Comparison of ENCODE assay signal across 18 cellular contexts in the genomic region with DNA sequence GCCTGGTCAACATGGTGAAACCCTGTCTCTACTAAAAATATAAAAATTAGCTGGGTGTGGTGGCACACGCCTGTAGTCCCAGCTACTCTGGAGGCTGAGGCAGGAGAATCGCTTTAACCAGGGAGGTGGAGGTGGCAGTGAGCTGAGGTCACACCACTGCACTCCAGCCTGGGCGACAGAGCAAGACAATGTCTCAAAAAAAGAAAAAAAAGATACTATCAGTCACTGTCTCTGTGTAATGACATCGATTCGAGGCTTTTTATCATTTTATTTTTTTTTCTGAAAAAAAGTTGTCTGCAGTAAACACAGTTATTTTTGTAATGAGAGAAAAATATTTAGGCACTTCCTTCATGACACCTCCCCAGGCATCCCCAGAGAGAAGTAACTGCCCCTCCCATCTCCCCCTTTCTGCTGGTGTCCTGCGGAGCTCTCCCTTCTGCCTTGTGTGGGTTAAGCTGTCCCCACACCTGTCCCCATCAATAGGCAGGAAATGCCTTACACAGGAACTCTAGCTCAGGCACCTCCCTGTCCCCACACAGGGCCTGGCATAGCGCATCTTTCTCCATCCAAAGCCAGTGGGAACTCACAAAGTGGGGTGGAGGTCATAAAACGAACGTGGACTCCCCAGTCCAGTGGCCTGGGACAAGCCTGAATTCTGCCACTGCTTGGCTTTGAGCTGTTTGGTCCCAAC.
DNase-seq lines count a peak whose midpoint lies in the region; ATAC-seq and TF ChIP-seq lines count a peak whose summit lies in the region.
"Had no signal": no experiment of that assay in that cellular context is flagged by ENCODE, and none has a peak within 500 bp of the region (broad histone marks: within the 10 kb centered on the region; RNA-seq: fewer than 3 reads in every experiment).

No MANE protein-coding gene starts in this region.

- H3K4me1 Mint-ChIP-seq in activated CD4-positive, alpha-beta T cell treated with anti-CD3 and anti-CD28 coated beads, Interleukin-2, amount 10 ng/mL, durations not matched to agents 7 days and 5 days = peaks cover 71% of the 10 kb centered on the region
- H3K4me1 Mint-ChIP-seq in activated T-helper 1 cell treated with anti-CD3 and anti-CD28 coated beads, Interleukin-12 subunit alpha, Interleukin-12 subunit beta, Interleukin-2, Interleukin-4 antibody, amounts not matched to agents 30 ng/mL and 10 ng/mL and 1 ng/mL, durations not matched to agents 14 hours and 24 hours and 36 hours (ENCODE audit: low read depth) = peaks cover 80% of the 10 kb centered on the region
- H3K4me1 Mint-ChIP-seq in natural killer cell = peaks cover 57 to 65% of the 10 kb centered on the region in 2 donors

- POLR2A ChIA-PET in activated CD4-positive, alpha-beta T cell treated with anti-CD3 and anti-CD28 coated beads, Interleukin-2, amount 10 ng/mL, durations not matched to agents 7 days and 5 days (lab: Charles Lee) = no interaction called here

- H3K36me3 ChIP-seq in KMS-11 (ENCODE audit: insufficient read depth) (no peaks in the 10 kb centered on the region), BE2C (no peaks in the 10 kb centered on the region)
- H3K36me3 ChIP-seq: suprapubic skin had no signal

- TF ChIP-seq CTCF in KMS-11 (conservative IDR thresholded peaks at IDR 0.05; ENCODE audit: low read depth, low read length) (no peak), natural killer cell (IDR thresholded peaks at IDR 0.05) (no peak), BE2C (IDR thresholded peaks at IDR 0.05; ENCODE audit: low read depth, low read length) (no peak)

- intact Hi-C loops in activated T-helper 1 cell treated with anti-CD3 and anti-CD28 coated beads, Interleukin-12 subunit alpha, Interleukin-12 subunit beta, Interleukin-2, Interleukin-4 antibody, amounts not matched to agents 30 ng/mL and 10 ng/mL and 1 ng/mL, durations not matched to agents 14 hours and 24 hours and 36 hours (cut with micrococcal nuclease) = loop anchor here (2.0 kb wide), 2 partner anchors 35 to 145 kb away; no protein-coding TSS in a partner anchor
- intact Hi-C loops in natural killer cell (cut with micrococcal nuclease) = loop anchor here (1.0 to 2.0 kb wide), 3 partner anchors 64 to 167 kb away; no protein-coding TSS in a partner anchor

- no peaks in the 10 kb centered on the region for H3K79me2 ChIP-seq in KMS-11 (ENCODE audit: insufficient read depth, low read depth)

- peaks cover 12% of the 10 kb centered on the region for H3K27me3 Mint-ChIP-seq in activated CD4-positive, alpha-beta T cell treated with anti-CD3 and anti-CD28 coated beads, Interleukin-2, amount 10 ng/mL, durations not matched to agents 7 days and 5 days
- peaks cover 6% of the 10 kb centered on the region for H3K27me3 Mint-ChIP-seq in activated T-helper 1 cell treated with anti-CD3 and anti-CD28 coated beads, Interleukin-12 subunit alpha, Interleukin-12 subunit beta, Interleukin-2, Interleukin-4 antibody, amounts not matched to agents 30 ng/mL and 10 ng/mL and 1 ng/mL, durations not matched to agents 14 hours and 24 hours and 36 hours (ENCODE audit: insufficient read depth)
- H3K27me3 Mint-ChIP-seq in natural killer cell (ENCODE audit: low read depth in 2 of 2) = peaks cover 31 to 45% of the 10 kb centered on the region in 2 donors

- no peaks in the 10 kb centered on the region for H3K9me3 ChIP-seq in BE2C
- H3K9me3 ChIP-seq: suprapubic skin had no signal

- peak overlapping the region; percentile 52 for H3K4me3 Mint-ChIP-seq in activated CD4-positive, alpha-beta T cell treated with anti-CD3 and anti-CD28 coated beads, Interleukin-2, amount 10 ng/mL, durations not matched to agents 7 days and 5 days
- H3K4me3 Mint-ChIP-seq in activated T-helper 1 cell treated with anti-CD3 and anti-CD28 coated beads, Interleukin-12 subunit alpha, Interleukin-12 subunit beta, Interleukin-2, Interleukin-4 antibody, amounts not matched to agents 30 ng/mL and 10 ng/mL and 1 ng/mL, durations not matched to agents 14 hours and 24 hours and 36 hours = peak overlapping the region; percentile 48
- H3K4me3 Mint-ChIP-seq in natural killer cell = peak overlapping the region; percentile 78

- no peak overlapping the region for H3K27ac ChIP-seq in KMS-11
- H3K27ac ChIP-seq: suprapubic skin had no signal

- H3K36me3 Mint-ChIP-seq in activated CD4-positive, alpha-beta T cell treated with anti-CD3 and anti-CD28 coated beads, Interleukin-2, amount 10 ng/mL, durations not matched to agents 7 days and 5 days (ENCODE audit: low read depth) = peaks cover 12% of the 10 kb centered on the region
- no peaks in the 10 kb centered on the region for H3K36me3 Mint-ChIP-seq in activated T-helper 1 cell treated with anti-CD3 and anti-CD28 coated beads, Interleukin-12 subunit alpha, Interleukin-12 subunit beta, Interleukin-2, Interleukin-4 antibody, amounts not matched to agents 30 ng/mL and 10 ng/mL and 1 ng/mL, durations not matched to agents 14 hours and 24 hours and 36 hours (ENCODE audit: low read depth)
- no peaks in the 10 kb centered on the region for H3K36me3 Mint-ChIP-seq in natural killer cell

- no peaks in the 10 kb centered on the region for H4K20me1 ChIP-seq in KMS-11 (ENCODE audit: insufficient read depth)

- H3K27ac Mint-ChIP-seq in activated CD4-positive, alpha-beta T cell treated with anti-CD3 and anti-CD28 coated beads, Interleukin-2, amount 10 ng/mL, durations not matched to agents 7 days and 5 days = peak overlapping the region; percentile 89
- H3K27ac Mint-ChIP-seq in activated T-helper 1 cell treated with anti-CD3 and anti-CD28 coated beads, Interleukin-12 subunit alpha, Interleukin-12 subunit beta, Interleukin-2, Interleukin-4 antibody, amounts not matched to agents 30 ng/mL and 10 ng/mL and 1 ng/mL, durations not matched to agents 14 hours and 24 hours and 36 hours = no peak overlapping the region
- H3K27ac Mint-ChIP-seq in natural killer cell = peak overlapping the region; percentile 75 to 84

- TF ChIP-seq POLR2A in erythroblast (IDR thresholded peaks at IDR 0.05; ENCODE audit: low read length) = no peak

- ATAC-seq in natural killer cell = peak; percentile 29 to 51 (median 33)

- no peak overlapping the region for H3K4me2 ChIP-seq in KMS-11

- no peak for DNase-seq in activated CD4-positive, alpha-beta T cell treated with anti-CD3 and anti-CD28 coated beads, Interleukin-2, amount 10 ng/mL, durations not matched to agents 7 days and 5 days
- no peak for DNase-seq in activated CD4-positive, alpha-beta T cell treated with anti-CD3 and anti-CD28 coated beads, Interleukin-2, amount 50 U/mL, for 48 hours
- no peak for DNase-seq in activated T-helper 1 cell treated with anti-CD3 and anti-CD28 coated beads, Interleukin-12 subunit alpha, Interleukin-12 subunit beta, Interleukin-2, Interleukin-4 antibody, amounts not matched to agents 30 ng/mL and 10 ng/mL and 1 ng/mL, durations not matched to agents 14 hours and 24 hours and 36 hours (ENCODE audit: low spot score)
- no peak for DNase-seq in natural killer cell
- DNase-seq in EL = no peak
- no peak for DNase-seq in erythroblast (lab: John Stamatoyannopoulos, UW)
- no peak for DNase-seq in BE2C
- DNase-seq: ACHN; activated CD8-positive, alpha-beta memory T cell treated with anti-CD3 and anti-CD28 coated beads for 24 hours; activated effector memory CD4-positive, alpha-beta T cell treated with Interleukin-2 at 50 U/mL for 16 hours; cortex of kidney; foreskin melanocyte; left colon; midbrain; NCI-H1930; stimulated activated CD4-positive, alpha-beta T cell treated with anti-CD3 and anti-CD28 coated beads, Interleukin-2, amount 100 ng/mL, for 48 hours had no signal

- H3K4me3 ChIP-seq in KMS-11 (IDR thresholded peaks at IDR 0.05; ENCODE audit: insufficient read depth, low read depth, low read length) (no peak overlapping the region), BE2C (ENCODE audit: low read depth, low read length) (no peak overlapping the region)
- H3K4me3 ChIP-seq: suprapubic skin had no signal

- H3K9ac ChIP-seq in KMS-11 = no peak overlapping the region

- peaks cover 27% of the 10 kb centered on the region for H3K4me1 ChIP-seq in KMS-11 (ENCODE audit: low read depth, poor library complexity, severe bottlenecking)
- no peaks in the 10 kb centered on the region for H3K4me1 ChIP-seq in BE2C

- H3K27me3 ChIP-seq in KMS-11 (ENCODE audit: insufficient read depth, low read depth) (no peaks in the 10 kb centered on the region), BE2C (no peaks in the 10 kb centered on the region)

- peak overlapping the region; percentile 71; the same call in 1 of the 2 replicates for H2AFZ ChIP-seq in KMS-11 (ENCODE audit: low read depth)

- peaks cover 2% of the 10 kb centered on the region for H3K9me3 Mint-ChIP-seq in activated CD4-positive, alpha-beta T cell treated with anti-CD3 and anti-CD28 coated beads, Interleukin-2, amount 10 ng/mL, durations not matched to agents 7 days and 5 days
- H3K9me3 Mint-ChIP-seq in activated T-helper 1 cell treated with anti-CD3 and anti-CD28 coated beads, Interleukin-12 subunit alpha, Interleukin-12 subunit beta, Interleukin-2, Interleukin-4 antibody, amounts not matched to agents 30 ng/mL and 10 ng/mL and 1 ng/mL, durations not matched to agents 14 hours and 24 hours and 36 hours = no peaks in the 10 kb centered on the region
- H3K9me3 Mint-ChIP-seq in natural killer cell = no peaks in the 10 kb centered on the region

- CTCF ChIA-PET in activated CD4-positive, alpha-beta T cell treated with anti-CD3 and anti-CD28 coated beads, Interleukin-2, amount 10 ng/mL, durations not matched to agents 7 days and 5 days (lab: Charles Lee) = interaction anchor here (0.5 to 5.5 kb wide), 7 partner anchors 12 to 252 kb away, joined by 3 to 51 read pairs (median 4); partner anchors contain the start of gene RUNX3
